In genomic region chr6:5003604-5004372, GRCh38 we compare ENCODE assay signal across 1 cellular context.
TF ChIP-seq lines count a peak whose summit lies in the region.

RPP40 (minus strand) TSS chr6:5004037; CDS start chr6:5004002, 35 bp downstream.

TF ChIP-seq in HepG2, 621 proteins besides CTCF, POLR2A, EP300 and RAD21 (continued from another document and continues in another):
- TF ChIP-seq PRDM15 (CRISPR knock-in tag; IDR thresholded peaks at IDR 0.05): peak; percentile 69; the same call in 1 of the 2 replicates
- TF ChIP-seq SIN3B (IDR thresholded peaks at IDR 0.05; ENCODE audit: low read length): no peak
- no peak for TF ChIP-seq ZNF530 (CRISPR knock-in tag; IDR thresholded peaks at IDR 0.05; ENCODE audit: low read depth)
- TF ChIP-seq ATF5 (CRISPR knock-in tag; IDR thresholded peaks at IDR 0.05; ENCODE audit: low read depth): no peak; the same call in 1 of the 2 replicates
- TF ChIP-seq SMARCE1 (IDR thresholded peaks at IDR 0.05; ENCODE audit: borderline replicate concordance): no peak
- TF ChIP-seq MBD4 (IDR thresholded peaks at IDR 0.05; ENCODE audit: borderline replicate concordance, low read length): no peak
- TF ChIP-seq ZBTB42 (CRISPR knock-in tag; IDR thresholded peaks at IDR 0.05): 0 out of 2 replicates have a peak, but pooled peaks have one; percentile 70
- TF ChIP-seq SNAPC5 (CRISPR knock-in tag; IDR thresholded peaks at IDR 0.05; ENCODE audit: borderline replicate concordance): no peak
- TF ChIP-seq HNF1B (CRISPR knock-in tag; IDR thresholded peaks at IDR 0.05): peak; percentile 74; the same call in 1 of the 2 replicates
- peak; percentile 92 for TF ChIP-seq KLF9 (CRISPR knock-in tag; IDR thresholded peaks at IDR 0.05; ENCODE audit: low read depth)
- TF ChIP-seq ASH2L (IDR thresholded peaks at IDR 0.05; ENCODE audit: insufficient read length, low read depth, low read length): peak; percentile 97
- 0 out of 2 replicates have a peak, but pooled peaks have one; percentile 12 for TF ChIP-seq MIER2 (CRISPR knock-in tag; IDR thresholded peaks at IDR 0.05)
- peak; percentile 52 for TF ChIP-seq ZNF503 (CRISPR knock-in tag; IDR thresholded peaks at IDR 0.05)
- peak; percentile 80; the same call in 1 of the 2 replicates for TF ChIP-seq PREB (CRISPR knock-in tag; IDR thresholded peaks at IDR 0.05)
- peak; percentile 71 for TF ChIP-seq ZNF792 (CRISPR knock-in tag; IDR thresholded peaks at IDR 0.05)
- TF ChIP-seq TBP (CRISPR knock-in tag; IDR thresholded peaks at IDR 0.05): peak; percentile 98
- peak; percentile 18; the same call in 1 of the 2 replicates for TF ChIP-seq ZNF746 (CRISPR knock-in tag; IDR thresholded peaks at IDR 0.05)
- TF ChIP-seq KDM5B (CRISPR knock-in tag; IDR thresholded peaks at IDR 0.05; ENCODE audit: borderline replicate concordance): peak; percentile 98
- peak; percentile 50; the same call in 1 of the 2 replicates for TF ChIP-seq ZC3H13 (CRISPR knock-in tag; IDR thresholded peaks at IDR 0.05)
- TF ChIP-seq ZNF17 (CRISPR knock-in tag; IDR thresholded peaks at IDR 0.05): peak; percentile 82; the same call in 1 of the 2 replicates
- TF ChIP-seq NRL (CRISPR knock-in tag; IDR thresholded peaks at IDR 0.05; ENCODE audit: borderline replicate concordance): peak; percentile 84
- no peak for TF ChIP-seq PRDM10 (CRISPR knock-in tag; IDR thresholded peaks at IDR 0.05; ENCODE audit: low read depth)
- no peak; the same call in 1 of the 2 replicates for TF ChIP-seq ZNF281 (CRISPR knock-in tag; IDR thresholded peaks at IDR 0.05; ENCODE audit: borderline replicate concordance)
- TF ChIP-seq U2AF1 (optimal IDR thresholded peaks at IDR 0.05; ENCODE audit: low read depth, low read length): peak; percentile 90
- TF ChIP-seq TFDP2 (CRISPR knock-in tag; IDR thresholded peaks at IDR 0.05): peak; percentile 86
- TF ChIP-seq XBP1 (CRISPR knock-in tag; IDR thresholded peaks at IDR 0.05): peak; percentile 81; the same call in 1 of the 2 replicates
- TF ChIP-seq ZSCAN31 (CRISPR knock-in tag; IDR thresholded peaks at IDR 0.05; ENCODE audit: low read depth): peak; percentile 55; the same call in 1 of the 2 replicates
- TF ChIP-seq THAP7 (CRISPR knock-in tag; IDR thresholded peaks at IDR 0.05): no peak; the same call in 1 of the 2 replicates
- 0 out of 2 replicates have a peak, but pooled peaks have one; percentile 91 for TF ChIP-seq CAMTA2 (CRISPR knock-in tag; IDR thresholded peaks at IDR 0.05; ENCODE audit: borderline replicate concordance)
- peak in 1 of 2 experiments; percentile 98; a peak in 2 of 4 replicates for TF ChIP-seq KLF16 (CRISPR knock-in tag; IDR thresholded peaks at IDR 0.05)
- TF ChIP-seq ZNF20 (CRISPR knock-in tag; IDR thresholded peaks at IDR 0.05): 0 out of 2 replicates have a peak, but pooled peaks have one; percentile 43
- TF ChIP-seq MAZ (IDR thresholded peaks at IDR 0.05; ENCODE audit: borderline replicate concordance, low read depth, low read length): peak; percentile 78; the same call in 1 of the 2 replicates
- peak; percentile 57; the same call in 1 of the 2 replicates for TF ChIP-seq MAZ (CRISPR knock-in tag; IDR thresholded peaks at IDR 0.05; ENCODE audit: low read depth)
- TF ChIP-seq HMGXB4 (CRISPR knock-in tag; IDR thresholded peaks at IDR 0.05; ENCODE audit: borderline replicate concordance in 1 of 2, low read depth in 1 of 2): peak; percentile 56 to 93; a peak in 3 of 4 replicates
- no peak for TF ChIP-seq ZNF850 (CRISPR knock-in tag; conservative IDR thresholded peaks at IDR 0.05)
